ENCODE assay signal across 15 cellular contexts in the genomic region with DNA sequence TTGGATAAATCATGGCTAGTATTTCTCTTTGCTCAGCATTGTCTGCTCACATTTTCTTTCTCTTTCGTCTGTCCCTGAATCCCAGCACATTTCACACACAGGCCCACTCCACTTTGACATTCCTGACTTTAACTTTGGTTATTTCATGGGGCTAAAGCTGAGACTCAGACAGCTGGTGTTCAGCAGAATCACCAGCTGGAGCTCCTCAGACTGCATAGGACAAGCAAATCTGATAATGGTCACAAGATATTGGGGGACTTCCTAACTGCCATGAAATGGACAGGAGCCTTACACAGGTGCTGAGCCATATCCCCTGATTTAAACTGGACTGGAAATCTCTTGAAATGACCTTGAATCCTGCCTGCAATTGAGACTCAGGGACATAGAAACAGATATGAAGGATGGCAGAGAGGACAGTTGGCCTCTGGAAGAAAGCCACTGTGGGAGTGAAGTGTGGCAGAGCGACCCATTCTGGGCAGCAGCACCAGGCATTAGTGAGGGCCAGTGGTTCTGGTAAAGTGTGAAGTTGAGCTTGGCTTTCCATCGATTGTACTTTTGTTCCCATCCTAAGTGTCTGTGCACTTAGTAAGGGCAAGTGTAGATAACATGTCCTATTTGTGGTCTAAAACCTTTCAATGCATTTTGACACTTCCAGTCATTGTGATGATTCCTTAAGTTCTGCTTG. TPM values are rescaled to one million over a fixed set of nuclear protein-coding genes. Genes with fewer than 3 reads are reported as not detected.
"Had no signal": no experiment of that assay in that cellular context is flagged by ENCODE, and none has a peak within 500 bp of the region (broad histone marks: within the 10 kb centered on the region; RNA-seq: fewer than 3 reads in every experiment).

No MANE protein-coding gene starts in this region.

- ATAC-seq: stimulated activated naive CD8-positive, alpha-beta T cell treated with anti-CD3 and anti-CD28 coated beads, Interleukin-15, Interleukin-2, amounts not matched to agents 100 U/mL and 50 U/mL, for 24 hours had no signal

- H3K4me1 ChIP-seq: colonic mucosa had no signal

- H3K9me3 ChIP-seq: colonic mucosa, esophagus squamous epithelium, transverse colon had no signal

- H3K4me3 ChIP-seq: colonic mucosa, esophagus squamous epithelium, transverse colon had no signal

- H3K27me3 ChIP-seq: colonic mucosa, esophagus squamous epithelium, transverse colon had no signal

- H3K27ac ChIP-seq: colonic mucosa, transverse colon had no signal

- DNase-seq: activated CD4-positive, alpha-beta T cell treated with anti-CD3 and anti-CD28 coated beads, Interleukin-2, amount 50 U/mL, for 4 hours; activated CD4-positive, CD25-positive, alpha-beta regulatory T cell treated with anti-CD3 and anti-CD28 coated beads, Interleukin-2, amount 50 U/mL, for 72 hours; activated naive CD4-positive, alpha-beta T cell treated with Interleukin-2 at 50 U/mL for 16 hours; activated T-cell treated with anti-CD3 and anti-CD28 coated beads for 4 hours; caudate nucleus; colonic mucosa; esophagus squamous epithelium; stimulated activated CD4-positive, alpha-beta T cell treated with anti-CD3 and anti-CD28 coated beads, Interleukin-4, amount 100 ng/mL, for 24 hours; stimulated activated naive CD8-positive, alpha-beta T cell treated with anti-CD3 and anti-CD28 coated beads, Interleukin-15, Interleukin-2, amounts not matched to agents 100 U/mL and 50 U/mL, for 24 hours; T1000; transverse colon had no signal

- H3K36me3 ChIP-seq: colonic mucosa, esophagus squamous epithelium, transverse colon had no signal

RNA-seq across cellular contexts. Expression of gene IL22RA2, which starts 55.8 kb away (rescaled TPM):
- total RNA-seq: esophagus squamous epithelium, fibroblast of villous mesenchyme, lung microvascular endothelial cell, renal cortical epithelial cell, skeletal muscle tissue had no signal
